ENCODE assay signal across 22 cellular contexts in genomic region chr6:169176361-169176991, GRCh38.
A peak's percentile ranks its signal among the peaks of the same experiment; 100 is the strongest.
DNase-seq lines count a peak whose midpoint lies in the region; ATAC-seq and TF ChIP-seq lines count a peak whose summit lies in the region.
"Had no signal": no experiment of that assay in that cellular context is flagged by ENCODE, and none has a peak within 500 bp of the region (broad histone marks: within the 10 kb centered on the region; RNA-seq: fewer than 3 reads in every experiment).

No MANE protein-coding gene starts in this region.

- H3K27ac ChIP-seq in left ventricle myocardium inferior (replicated peaks) (no peak overlapping the region), mesenchymal stem cell (ENCODE audit: low read length, poor library complexity, severe bottlenecking) (no peak overlapping the region), PC-3 (ENCODE audit: low read length) (no peak overlapping the region)
- H3K27ac ChIP-seq: 22Rv1, C4-2B had no signal

- H3K14ac ChIP-seq in mesenchymal stem cell (ENCODE audit: low read length in 2 of 2), result no peak overlapping the region

- 75% methylated on average over 15 of the region's 15 CpGs for WGBS in mesenchymal stem cell

- DNase-seq in Right ventricle myocardium inferior (ENCODE audit: missing footprints), result peak; percentile 55
- no peak for DNase-seq in left ventricle myocardium inferior
- no peak for DNase-seq in mesenchymal stem cell
- peak; percentile 66 for DNase-seq in osteocyte (ENCODE audit: extremely low spot score, unreplicated experiment)
- no peak for DNase-seq in NCI-H446 (lab: John Stamatoyannopoulos, UW)
- DNase-seq in activated gamma-delta T cell (lab: John Stamatoyannopoulos, UW), result no peak
- no peak for DNase-seq in PC-3
- DNase-seq: Caco-2; CD8-positive, alpha-beta T cell; GOT3; HCEC 1CT; NCI-H1048; NCI-H1417 treated with DMSO at 0.1 percent for 48 hours; NCI-H1694 treated with DMSO at 0.1 percent for 48 hours; NCI-H2081; NCI-H2227 treated with DMSO at 0.1 percent for 48 hours; NCI-H510A; SHP77 had no signal

- H3K27me3 Mint-ChIP-seq in osteocyte (ENCODE audit: unreplicated experiment), result no peaks in the 10 kb centered on the region

- H3K4me2 ChIP-seq in mesenchymal stem cell (ENCODE audit: low read length, poor library complexity, severe bottlenecking) (no peak overlapping the region), PC-3 (ENCODE audit: low read length) (no peak overlapping the region)

- no peaks in the 10 kb centered on the region for H3K79me2 ChIP-seq in PC-3 (ENCODE audit: low read length)

- H3K4me1 ChIP-seq in left ventricle myocardium inferior (no peaks in the 10 kb centered on the region), mesenchymal stem cell (ENCODE audit: control insufficient read depth, insufficient read depth, low read depth, low read length) (peaks cover 21% of the 10 kb centered on the region), PC-3 (ENCODE audit: insufficient read depth, low read length) (peaks cover 26% of the 10 kb centered on the region)
- H3K4me1 ChIP-seq: Caco-2 had no signal

- H3K4me3 ChIP-seq in left ventricle myocardium inferior (no peak overlapping the region), mesenchymal stem cell (ENCODE audit: insufficient read depth in 1 of 2, low read depth in 1 of 2, low read length in 2 of 2) (no peak overlapping the region), PC-3 (ENCODE audit: low read length) (no peak overlapping the region)

- H3K4ac ChIP-seq in mesenchymal stem cell (ENCODE audit: low read depth in 1 of 2, low read length in 2 of 2), result no peak overlapping the region

- H3K27ac Mint-ChIP-seq in osteocyte (ENCODE audit: unreplicated experiment), result peak overlapping the region; percentile 80
- H3K27ac Mint-ChIP-seq: B cell; CD8-positive, alpha-beta T cell; IgD-negative memory B cell had no signal

- H3K9ac ChIP-seq in mesenchymal stem cell (ENCODE audit: low read length), result no peak overlapping the region
- H3K9ac ChIP-seq in PC-3 (ENCODE audit: low read length), result no peak overlapping the region

- H2BK120ac ChIP-seq in mesenchymal stem cell (ENCODE audit: low read depth, low read length), result no peak overlapping the region

- peak overlapping the region in 1 of 2 experiments; percentile 40 for H3K23ac ChIP-seq in mesenchymal stem cell (ENCODE audit: low read length in 2 of 2)

- no peak overlapping the region for H2BK5ac ChIP-seq in mesenchymal stem cell (ENCODE audit: low read depth, low read length, poor library complexity, severe bottlenecking)

- ATAC-seq in Right ventricle myocardium inferior (peak; percentile 23), PC-3 (no peak)
- ATAC-seq: CD8-positive, alpha-beta T cell had no signal

- no peak overlapping the region for H3K18ac ChIP-seq in mesenchymal stem cell (ENCODE audit: low read depth in 1 of 2, low read length in 2 of 2)

- no TSS peak for BruUV-seq in PC-3 (replicated peaks; lab: Mats Ljungman, UMichigan)

- H2AFZ ChIP-seq in mesenchymal stem cell (ENCODE audit: low read depth, low read length) (no peak overlapping the region), PC-3 (ENCODE audit: low read length) (no peak overlapping the region)

- no peak overlapping the region for H4K8ac ChIP-seq in mesenchymal stem cell (ENCODE audit: low read length)

- H3K36me3 ChIP-seq in left ventricle myocardium inferior (no peaks in the 10 kb centered on the region), mesenchymal stem cell (ENCODE audit: control insufficient read depth in 1 of 2, insufficient read depth in 2 of 2, low read depth in 1 of 2, low read length in 2 of 2) (no peaks in the 10 kb centered on the region), PC-3 (ENCODE audit: low read depth, low read length) (no peaks in the 10 kb centered on the region)

- H3F3A ChIP-seq in PC-3 (ENCODE audit: low read length, unreplicated experiment), result no peaks in the 10 kb centered on the region

- H3K27me3 ChIP-seq in left ventricle myocardium inferior (ENCODE audit: low read depth) (peaks cover 27% of the 10 kb centered on the region), mesenchymal stem cell (ENCODE audit: control insufficient read depth in 1 of 2, insufficient read depth in 1 of 2, low read length in 2 of 2) (no peaks in the 10 kb centered on the region), PC-3 (ENCODE audit: low read length) (no peaks in the 10 kb centered on the region)

- no peaks in the 10 kb centered on the region for H4K20me1 ChIP-seq in PC-3 (ENCODE audit: low read length)

- CTCF ChIA-PET in PC-3 (lab: Charles Lee), result no interaction called here

- H2BK15ac ChIP-seq in mesenchymal stem cell (ENCODE audit: low read depth, poor library complexity, severe bottlenecking), result no peak overlapping the region

- peaks cover 2% of the 10 kb centered on the region for H3K36me3 Mint-ChIP-seq in osteocyte (ENCODE audit: unreplicated experiment)
- H3K36me3 Mint-ChIP-seq: CD8-positive, alpha-beta T cell; IgD-negative memory B cell had no signal

- H3K4me1 Mint-ChIP-seq in osteocyte (ENCODE audit: unreplicated experiment), result peaks cover 59% of the 10 kb centered on the region
- H3K4me1 Mint-ChIP-seq: B cell, IgD-negative memory B cell had no signal

- TF ChIP-seq CTCF in left ventricle myocardium inferior (IDR thresholded peaks at IDR 0.05; ENCODE audit: borderline replicate concordance) (no peak), osteocyte (IDR thresholded peaks at IDR 0.05) (no peak), PC-3 (conservative IDR thresholded peaks at IDR 0.05; ENCODE audit: low read depth, low read length) (no peak)

- no peak overlapping the region for H4K91ac ChIP-seq in mesenchymal stem cell (ENCODE audit: low read length)

- no peaks in the 10 kb centered on the region for H3K9me3 ChIP-seq in left ventricle myocardium inferior (replicated peaks)
- no peaks in the 10 kb centered on the region for H3K9me3 ChIP-seq in mesenchymal stem cell (ENCODE audit: control insufficient read depth, low read length)
- no peaks in the 10 kb centered on the region for H3K9me3 ChIP-seq in PC-3 (ENCODE audit: low read length)
- H3K9me3 ChIP-seq: Caco-2 had no signal

- no peak overlapping the region for H2BK12ac ChIP-seq in mesenchymal stem cell (ENCODE audit: low read length in 2 of 2)

- intact Hi-C loops in Right ventricle myocardium inferior (cut with DNase I) (no loop called here), left ventricle myocardium inferior (cut with micrococcal nuclease) (no loop called here), PC-3 (cut with micrococcal nuclease) (no loop called here)

- no peak overlapping the region for H3K4me3 Mint-ChIP-seq in osteocyte (ENCODE audit: unreplicated experiment)
- H3K4me3 Mint-ChIP-seq: B cell; CD8-positive, alpha-beta T cell; IgD-negative memory B cell had no signal

- peaks cover 3% of the 10 kb centered on the region for H3K9me3 Mint-ChIP-seq in osteocyte (ENCODE audit: unreplicated experiment)
- H3K9me3 Mint-ChIP-seq: CD8-positive, alpha-beta T cell had no signal

- POLR2A ChIA-PET in PC-3 (lab: Charles Lee; ENCODE audit: unreplicated experiment), result no interaction called here

- H3K79me1 ChIP-seq in mesenchymal stem cell (replicated peaks; ENCODE audit: low read length, poor library complexity, severe bottlenecking), result no peaks in the 10 kb centered on the region

- H2AK5ac ChIP-seq in mesenchymal stem cell (ENCODE audit: low read length, severe bottlenecking), result peak overlapping the region; percentile 22

- H3K9me2 ChIP-seq in PC-3 (replicated peaks; ENCODE audit: low read length), result no peaks in the 10 kb centered on the region

Comparison
In these comparisons a context has a peak if more than half of its experiments do, and no peak if none do; other contexts are left out.
1. DNase-seq: peak in Right ventricle myocardium inferior (single experiment) and osteocyte (single experiment); none in left ventricle myocardium inferior (single experiment), mesenchymal stem cell (single experiment), NCI-H446 (0 of 2), activated gamma-delta T cell (single experiment) and PC-3 (single experiment).